Comparison of ENCODE assay signal across 17 cellular contexts in the genomic region with DNA sequence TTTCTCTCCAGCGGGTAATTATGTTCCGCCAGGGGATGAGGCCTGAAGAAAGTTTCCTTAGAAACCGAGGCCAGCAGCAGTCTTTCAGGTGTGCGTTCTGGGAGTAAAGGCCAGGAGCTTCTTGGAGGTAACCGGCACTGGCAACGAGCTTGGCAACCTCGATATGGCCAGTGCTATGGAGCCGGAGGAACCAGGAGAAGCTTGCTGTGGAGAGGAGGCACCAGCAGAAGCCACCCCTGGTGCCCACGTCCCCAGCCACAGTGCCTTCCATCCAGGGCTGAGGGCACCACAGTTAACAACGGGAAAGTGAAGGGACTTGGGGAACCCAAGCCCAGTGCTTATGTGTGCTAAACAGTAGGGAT. TPM values are rescaled to one million over a fixed set of nuclear protein-coding genes. Genes with fewer than 3 reads are reported as not detected.
DNase-seq lines count a peak whose midpoint lies in the region; ATAC-seq and TF ChIP-seq lines count a peak whose summit lies in the region.
"Had no signal": no experiment of that assay in that cellular context is flagged by ENCODE, and none has a peak within 500 bp of the region (broad histone marks: within the 10 kb centered on the region; RNA-seq: fewer than 3 reads in every experiment).

No MANE protein-coding gene starts in this region.

- H3K4ac ChIP-seq in IMR-90 (ENCODE audit: low read depth, low read length): no peak overlapping the region

- H2BK15ac ChIP-seq in IMR-90 (ENCODE audit: low read depth, low read length): no peak overlapping the region

- CTCF ChIA-PET in IMR-90 (lab: Yijun Ruan, JAX): no interaction called here

- H3K27ac Mint-ChIP-seq in brain: peak overlapping the region in 4 of 5 experiments; percentile 48 to 86 (median 63)
- H3K27ac Mint-ChIP-seq: HFFc6 had no signal

- TF ChIP-seq RAD21 in IMR-90 (IDR thresholded peaks at IDR 0.05; ENCODE audit: low read length): no peak

- no peak overlapping the region for H3K23ac ChIP-seq in IMR-90 (ENCODE audit: low read depth, low read length)

- H3K27me3 Mint-ChIP-seq in brain: no peaks in the 10 kb centered on the region

- TF ChIP-seq CTCF in IMR-90 (conservative IDR thresholded peaks at IDR 0.05; ENCODE audit: low read depth, low read length): no peak
- TF ChIP-seq CTCF in brain (conservative IDR thresholded peaks at IDR 0.05): no peak
- TF ChIP-seq CTCF in gastrocnemius medialis (IDR thresholded peaks at IDR 0.05 in 4 of 5, conservative IDR thresholded peaks at IDR 0.05 in 1 of 5): no peak

- H3K4me1 Mint-ChIP-seq in brain: peaks cover 48% of the 10 kb centered on the region

- intact Hi-C loops in IMR-90 (cut with micrococcal nuclease): no loop called here
- intact Hi-C loops in posterior vena cava (cut with DNase I): no loop called here
- intact Hi-C loops in gastrocnemius medialis (cut with DNase I; ENCODE audit: low total_unique reads): no loop called here

- H3K79me1 ChIP-seq in IMR-90 (ENCODE audit: low read depth in 1 of 2, low read length in 2 of 2): no peaks in the 10 kb centered on the region

- H3K4me3 ChIP-seq in IMR-90 (ENCODE audit: insufficient read depth, low read depth, low read length) (no peak overlapping the region), gastrocnemius medialis (no peak overlapping the region)
- H3K4me3 ChIP-seq: lung, skin epidermis had no signal

- H3K36me3 ChIP-seq in IMR-90 (ENCODE audit: control insufficient read depth, insufficient read depth, low read length) (no peaks in the 10 kb centered on the region), gastrocnemius medialis (no peaks in the 10 kb centered on the region)

- H2AK5ac ChIP-seq in IMR-90 (ENCODE audit: low read depth, low read length): no peak overlapping the region

- no peak overlapping the region for H3K27ac ChIP-seq in IMR-90 (ENCODE audit: insufficient read depth, low read length)
- H3K27ac ChIP-seq in gastrocnemius medialis: no peak overlapping the region

- no peak overlapping the region for H3K18ac ChIP-seq in IMR-90 (ENCODE audit: low read depth, low read length)

- H3K27me3 ChIP-seq in IMR-90 (ENCODE audit: control insufficient read depth, insufficient read depth, low read length): no peaks in the 10 kb centered on the region
- H3K27me3 ChIP-seq in gastrocnemius medialis: no peaks in the 10 kb centered on the region

- H2BK120ac ChIP-seq in IMR-90 (ENCODE audit: low read depth, low read length): no peak overlapping the region

- no peak overlapping the region for H3K4me2 ChIP-seq in IMR-90 (ENCODE audit: low read depth, low read length)

- in situ Hi-C loops in IMR-90 (cut with MboI; ENCODE audit: low sequenced_read_pairs): no loop called here
- in situ Hi-C loops in gastrocnemius medialis (cut with MboI; ENCODE audit: low sequenced_read_pairs in 4 of 4): no loop called here

- peaks cover 2% of the 10 kb centered on the region for H3K36me3 Mint-ChIP-seq in brain

- no peak for TF ChIP-seq POLR2A in GM18505 (IDR thresholded peaks at IDR 0.05; ENCODE audit: borderline replicate concordance, extremely low read depth, insufficient read depth, insufficient read length)
- no peak for TF ChIP-seq POLR2A in IMR-90 (IDR thresholded peaks at IDR 0.05; ENCODE audit: low read depth, low read length)
- no peak for TF ChIP-seq POLR2A in gastrocnemius medialis (IDR thresholded peaks at IDR 0.05)

- no peak overlapping the region for H3K14ac ChIP-seq in IMR-90 (replicated peaks; ENCODE audit: low read depth, low read length)

- H3K9ac ChIP-seq in IMR-90 (ENCODE audit: low read depth, low read length): no peak overlapping the region

- H3K9me1 ChIP-seq in IMR-90 (ENCODE audit: insufficient read depth, low read length): no peaks in the 10 kb centered on the region

- no peak overlapping the region for H3K4me3 Mint-ChIP-seq in brain
- H3K4me3 Mint-ChIP-seq: HFFc6 had no signal

- H2AK9ac ChIP-seq in IMR-90 (replicated peaks; ENCODE audit: low read depth, low read length, poor library complexity): no peak overlapping the region

- no peaks in the 10 kb centered on the region for H4K20me1 ChIP-seq in IMR-90 (ENCODE audit: insufficient read depth, low read length)

- no peaks in the 10 kb centered on the region for H3K9me3 Mint-ChIP-seq in brain
- H3K9me3 Mint-ChIP-seq: HFFc6; stimulated activated naive CD8-positive, alpha-beta T cell treated with anti-CD3 and anti-CD28 coated beads, Interleukin-15, amount 100 ng/mL, for 72 hours had no signal

- H4K8ac ChIP-seq in IMR-90 (ENCODE audit: low read depth in 2 of 2, low read length in 2 of 2): no peak overlapping the region

- no peak overlapping the region for H2BK20ac ChIP-seq in IMR-90 (ENCODE audit: low read depth, low read length)

- no peak overlapping the region for H4K91ac ChIP-seq in IMR-90 (ENCODE audit: insufficient read depth, low read depth, low read length)

- dilution Hi-C loops in IMR-90 (cut with HindIII; ENCODE audit: low sequenced_read_pairs, unreplicated experiment): no loop called here

- ATAC-seq in GM18505 (IDR thresholded peaks at IDR 0.05; ENCODE audit: unreplicated experiment): peak; percentile 23
- no peak for ATAC-seq in IMR-90 (ENCODE audit: low read depth)
- ATAC-seq in gastrocnemius medialis: no peak
- ATAC-seq: Right ventricle myocardium inferior had no signal

- H4K5ac ChIP-seq in IMR-90 (ENCODE audit: low read depth, low read length): no peak overlapping the region

- WGBS in IMR-90 (ENCODE audit: extremely low coverage in 2 of 2, insufficient read length in 1 of 2), 2 experiments: 67% methylated on average over 5 of the region's 10 CpGs; no CpG with 5 or more reads in 1 of the 2 experiments

- DNase-seq in IMR-90 (no peak), posterior vena cava (ENCODE audit: low spot score) (peak; percentile 65), HUDEP-2 (lab: John Stamatoyannopoulos, UW; ENCODE audit: unreplicated experiment in 76 of 76) (no peak), gastrocnemius medialis (no peak), pons (ENCODE audit: low spot score) (no peak)
- no peak for DNase-seq in activated CD4-positive, CD25-positive, alpha-beta regulatory T cell (lab: John Stamatoyannopoulos, UW)
- DNase-seq: activated CD4-positive, alpha-beta T cell treated with anti-CD3 and anti-CD28 coated beads, Interleukin-2, amount 50 U/mL, for 4 hours; AML-193; amniotic stem cell; HFFc6; NCI-H2081; stimulated activated naive CD8-positive, alpha-beta T cell treated with anti-CD3 and anti-CD28 coated beads, Interleukin-15, amount 100 ng/mL, for 72 hours had no signal

- POLR2A ChIA-PET in IMR-90 (lab: Charles Lee; ENCODE audit: unreplicated experiment): no interaction called here

- H2BK5ac ChIP-seq in IMR-90 (ENCODE audit: low read depth, low read length, poor library complexity, severe bottlenecking): no peak overlapping the region

- H3K4me1 ChIP-seq in IMR-90 (ENCODE audit: control insufficient read depth, insufficient read depth, low read length) (no peaks in the 10 kb centered on the region; the same call in 1 of the 2 replicates), gastrocnemius medialis (peaks cover 0 to under 1% of the 10 kb centered on the region in 2 donors)

- H3K9me3 ChIP-seq in IMR-90 (ENCODE audit: control insufficient read depth, insufficient read depth, low read length) (no peaks in the 10 kb centered on the region), gastrocnemius medialis (no peaks in the 10 kb centered on the region)

- no TSS peak for BruUV-seq in IMR-90 (replicated peaks; lab: Mats Ljungman, UMichigan)

- H2AFZ ChIP-seq in IMR-90 (replicated peaks; ENCODE audit: low read length, poor library complexity): peak overlapping the region; percentile 18

- no peak overlapping the region for H3K56ac ChIP-seq in IMR-90 (ENCODE audit: extremely low read depth, insufficient read depth, low read length)

TF ChIP-seq in IMR-90, 13 proteins besides CTCF, POLR2A, EP300 and RAD21 (continues in another document):
- no peak for TF ChIP-seq BHLHE40 (IDR thresholded peaks at IDR 0.05; ENCODE audit: low read depth, low read length)
- no peak for TF ChIP-seq SMC3 (IDR thresholded peaks at IDR 0.05; ENCODE audit: low read depth, low read length)
- TF ChIP-seq, protein P1, sequence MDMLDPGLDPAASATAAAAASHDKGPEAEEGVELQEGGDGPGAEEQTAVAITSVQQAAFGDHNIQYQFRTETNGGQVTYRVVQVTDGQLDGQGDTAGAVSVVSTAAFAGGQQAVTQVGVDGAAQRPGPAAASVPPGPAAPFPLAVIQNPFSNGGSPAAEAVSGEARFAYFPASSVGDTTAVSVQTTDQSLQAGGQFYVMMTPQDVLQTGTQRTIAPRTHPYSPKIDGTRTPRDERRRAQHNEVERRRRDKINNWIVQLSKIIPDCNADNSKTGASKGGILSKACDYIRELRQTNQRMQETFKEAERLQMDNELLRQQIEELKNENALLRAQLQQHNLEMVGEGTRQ (IDR thresholded peaks at IDR 0.05; ENCODE audit: low read depth, low read length): no peak
- TF ChIP-seq MXI1 (IDR thresholded peaks at IDR 0.05; ENCODE audit: borderline replicate concordance, low read depth, low read length): no peak
- TF ChIP-seq CHD1 (IDR thresholded peaks at IDR 0.05; ENCODE audit: low read depth, low read length): no peak
- TF ChIP-seq MAZ (IDR thresholded peaks at IDR 0.05; ENCODE audit: borderline replicate concordance, low read depth, low read length): no peak
- TF ChIP-seq, protein P2, sequence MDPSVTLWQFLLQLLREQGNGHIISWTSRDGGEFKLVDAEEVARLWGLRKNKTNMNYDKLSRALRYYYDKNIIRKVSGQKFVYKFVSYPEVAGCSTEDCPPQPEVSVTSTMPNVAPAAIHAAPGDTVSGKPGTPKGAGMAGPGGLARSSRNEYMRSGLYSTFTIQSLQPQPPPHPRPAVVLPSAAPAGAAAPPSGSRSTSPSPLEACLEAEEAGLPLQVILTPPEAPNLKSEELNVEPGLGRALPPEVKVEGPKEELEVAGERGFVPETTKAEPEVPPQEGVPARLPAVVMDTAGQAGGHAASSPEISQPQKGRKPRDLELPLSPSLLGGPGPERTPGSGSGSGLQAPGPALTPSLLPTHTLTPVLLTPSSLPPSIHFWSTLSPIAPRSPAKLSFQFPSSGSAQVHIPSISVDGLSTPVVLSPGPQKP (IDR thresholded peaks at IDR 0.05; ENCODE audit: borderline replicate concordance, low read depth, low read length): no peak

RNA-seq across cellular contexts. Expression of a gene that starts 41.5 kb away (rescaled TPM):
- total RNA-seq in IMR-90 (2012; rRNA removed): 3.9 and 5.8 TPM in 2 replicates
- polyA plus RNA-seq in IMR-90 (2012; rRNA removed): 1.5 and 2.3 TPM in 2 replicates
- 0.20 and 0.36 TPM in 2 replicates for polyA plus RNA-seq in IMR-90 (2012; cell fraction: cytosol; rRNA removed)
- polyA plus RNA-seq in IMR-90 (2012; cell fraction: nucleus; rRNA removed; ENCODE audit: low replicate concordance): 0.10 and 1.0 TPM in 2 replicates
- 2.4 TPM for polyA plus RNA-seq in brain (ENCODE audit: insufficient read depth, low read depth, low replicate concordance)
- total RNA-seq in posterior vena cava: 1 to 10 TPM; 1.7 to 2.4 TPM
- total RNA-seq in gastrocnemius medialis: 1 to 10 TPM; 2.1 to 4.7 (median 2.8) TPM

RNA-seq across cellular contexts. Expression of a gene that starts 57.4 kb away (rescaled TPM):
- total RNA-seq in IMR-90 (2012; rRNA removed) (96.7 and 105 TPM in 2 replicates), posterior vena cava (10 to 100 TPM; 41.1 to 45.6 TPM), gastrocnemius medialis (100 to 1,000 TPM in 2 of 4 donors, 10 to 100 TPM in 2; 63.8 to 117 (median 99.7) TPM)
- polyA plus RNA-seq in IMR-90 (2012; rRNA removed) (83.8 and 86.5 TPM in 2 replicates), brain (ENCODE audit: insufficient read depth, low read depth, low replicate concordance) (234 TPM)
- polyA plus RNA-seq in IMR-90 (2012; cell fraction: cytosol; rRNA removed): 213 and 231 TPM in 2 replicates
- polyA plus RNA-seq in IMR-90 (2012; cell fraction: nucleus; rRNA removed; ENCODE audit: low replicate concordance): 68.6 and 114 TPM in 2 replicates
